In the genomic region with DNA sequence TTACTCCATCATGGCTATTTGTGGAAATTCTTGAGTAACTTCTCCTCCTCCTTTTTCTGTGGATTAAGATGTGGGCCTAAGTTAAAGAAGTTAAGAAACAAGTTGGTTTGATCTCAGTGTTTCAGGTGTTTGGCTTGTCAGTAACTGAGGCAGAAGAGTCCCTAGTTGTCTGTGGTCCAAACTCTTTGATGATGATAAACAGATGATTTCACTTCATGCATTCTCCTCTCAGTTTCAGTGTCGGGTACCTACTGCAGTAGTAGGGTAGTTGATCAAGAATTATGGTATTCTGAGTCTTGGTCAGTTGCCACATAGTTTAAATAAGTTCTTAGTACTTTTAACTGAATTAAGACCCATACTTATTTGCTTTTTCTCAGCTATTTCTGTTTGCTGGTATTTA, we compare ENCODE assay signal across 15 cellular contexts.
DNase-seq lines count a peak whose midpoint lies in the region; ATAC-seq, FAIRE-seq and TF ChIP-seq lines count a peak whose summit lies in the region.
"Had no signal": no experiment of that assay in that cellular context is flagged by ENCODE, and none has a peak within 500 bp of the region (broad histone marks: within the 10 kb centered on the region; RNA-seq: fewer than 3 reads in every experiment).

No MANE protein-coding gene starts in this region.

- no peak overlapping the region for H3K27ac ChIP-seq in prostate gland

- intact Hi-C loops in prostate gland (cut with DNase I) = no loop called here

- ATAC-seq in HG03108 (IDR thresholded peaks at IDR 0.05; ENCODE audit: unreplicated experiment) (peak; percentile 51), left lobe of liver (no peak)

- H3K36me3 ChIP-seq in prostate gland = no peaks in the 10 kb centered on the region

- TF ChIP-seq CTCF in GM10266 (IDR thresholded peaks at IDR 0.05; ENCODE audit: control insufficient read depth, insufficient read depth, low read depth, missing control alignments) = no peak
- no peak for TF ChIP-seq CTCF in prostate gland (IDR thresholded peaks at IDR 0.05)

- peak; percentile 12 for DNase-seq in GM10266 (ENCODE audit: extremely low spot score)
- DNase-seq in GM19239 (ENCODE audit: insufficient read length, low spot score) = no peak
- no peak for DNase-seq in activated CD4-positive, alpha-beta memory T cell treated with anti-CD3 and anti-CD28 coated beads, Interleukin-2, amount 10 ng/mL, durations not matched to agents 7 days and 5 days
- no peak for DNase-seq in HuH-7 (ENCODE audit: low spot score)
- DNase-seq in prostate gland (ENCODE audit: low spot score) = no peak
- no peak for DNase-seq in left lobe of liver (ENCODE audit: low spot score)
- no peak for DNase-seq in cerebellum (ENCODE audit: low spot score)
- DNase-seq: activated naive CD8-positive, alpha-beta T cell treated with anti-CD3 and anti-CD28 coated beads, Interleukin-2, amount 10 ng/mL, durations not matched to agents 7 days and 5 days; AML-193; DMS79; head of caudate nucleus; SK-N-SH; stimulated activated CD4-positive, alpha-beta T cell treated with anti-CD3 and anti-CD28 coated beads, Interleukin-2, amount 100 ng/mL, for 48 hours; stimulated activated naive CD4-positive, alpha-beta T cell treated with Interleukin-2 at 50 U/mL for 16 hours had no signal

- H3K4me1 Mint-ChIP-seq in activated CD4-positive, alpha-beta memory T cell treated with anti-CD3 and anti-CD28 coated beads, Interleukin-2, amount 10 ng/mL, durations not matched to agents 7 days and 5 days = peaks cover 54% of the 10 kb centered on the region

- CTCF ChIA-PET in activated CD4-positive, alpha-beta memory T cell treated with anti-CD3 and anti-CD28 coated beads, Interleukin-2, amount 10 ng/mL, durations not matched to agents 7 days and 5 days (lab: Charles Lee) = interaction anchor here (0.6 to 1.2 kb wide), 2 partner anchors 13 to 61 kb away, joined by 3 to 4 read pairs; no protein-coding TSS in a partner anchor

- peaks cover 7% of the 10 kb centered on the region for H3K36me3 Mint-ChIP-seq in activated CD4-positive, alpha-beta memory T cell treated with anti-CD3 and anti-CD28 coated beads, Interleukin-2, amount 10 ng/mL, durations not matched to agents 7 days and 5 days (ENCODE audit: low read depth)

- POLR2A ChIA-PET in activated CD4-positive, alpha-beta memory T cell treated with anti-CD3 and anti-CD28 coated beads, Interleukin-2, amount 10 ng/mL, durations not matched to agents 7 days and 5 days (lab: Charles Lee) = interaction anchor here (2.8 kb wide), 1 partner anchor 85 kb away, joined by 8 read pairs; a partner anchor contains a TSS

- H3K9me3 Mint-ChIP-seq in activated CD4-positive, alpha-beta memory T cell treated with anti-CD3 and anti-CD28 coated beads, Interleukin-2, amount 10 ng/mL, durations not matched to agents 7 days and 5 days = no peaks in the 10 kb centered on the region
- H3K9me3 Mint-ChIP-seq: activated naive CD8-positive, alpha-beta T cell treated with anti-CD3 and anti-CD28 coated beads, Interleukin-2, amount 10 ng/mL, durations not matched to agents 7 days and 5 days had no signal

- no peaks in the 10 kb centered on the region for H3K27me3 ChIP-seq in prostate gland (replicated peaks; ENCODE audit: insufficient read depth)

- H3K4me3 Mint-ChIP-seq in activated CD4-positive, alpha-beta memory T cell treated with anti-CD3 and anti-CD28 coated beads, Interleukin-2, amount 10 ng/mL, durations not matched to agents 7 days and 5 days = no peak overlapping the region

- H3K4me3 ChIP-seq in prostate gland = no peak overlapping the region

- no peaks in the 10 kb centered on the region for H3K4me1 ChIP-seq in prostate gland (replicated peaks)

- no peaks in the 10 kb centered on the region for H3K27me3 Mint-ChIP-seq in activated CD4-positive, alpha-beta memory T cell treated with anti-CD3 and anti-CD28 coated beads, Interleukin-2, amount 10 ng/mL, durations not matched to agents 7 days and 5 days
- H3K27me3 Mint-ChIP-seq: activated naive CD8-positive, alpha-beta T cell treated with anti-CD3 and anti-CD28 coated beads, Interleukin-2, amount 10 ng/mL, durations not matched to agents 7 days and 5 days had no signal

- FAIRE-seq in GM19239 (lab: Jason Lieb, UNC) = peak; percentile 84

- no peaks in the 10 kb centered on the region for H3K9me3 ChIP-seq in prostate gland
- H3K9me3 ChIP-seq: SK-N-SH had no signal

- no peak for TF ChIP-seq POLR2A in prostate gland (IDR thresholded peaks at IDR 0.05)

- WGBS in prostate gland = 82% methylated on average over 1 of the region's 1 CpG

- H3K27ac Mint-ChIP-seq in activated CD4-positive, alpha-beta memory T cell treated with anti-CD3 and anti-CD28 coated beads, Interleukin-2, amount 10 ng/mL, durations not matched to agents 7 days and 5 days = peak overlapping the region; percentile 17
